26 cellular contexts compared by ENCODE assay signal in genomic region chr4:95513022-95513421, GRCh38. TPM values are rescaled to one million over a fixed set of nuclear protein-coding genes. Genes with fewer than 3 reads are reported as not detected.
"Had no signal": no experiment of that assay in that cellular context is flagged by ENCODE, and none has a peak within 500 bp of the region (broad histone marks: within the 10 kb centered on the region; RNA-seq: fewer than 3 reads in every experiment).

No MANE protein-coding gene starts in this region.

- H3K27me3 ChIP-seq: dorsolateral prefrontal cortex, ovary, sigmoid colon, stomach, thyroid gland had no signal

- H3K36me3 ChIP-seq: lower lobe of right lung, ovary, sigmoid colon, stomach, thyroid gland had no signal

- H3K4me1 ChIP-seq: psoas muscle, sigmoid colon, thyroid gland had no signal

- H3K9me3 ChIP-seq: lower lobe of right lung, ovary, psoas muscle, sigmoid colon, stomach, thyroid gland had no signal

- H3K27ac ChIP-seq: epithelial cell of prostate, lower lobe of right lung, ovary, psoas muscle, sigmoid colon, stomach, thyroid gland had no signal

- DNase-seq: dorsolateral prefrontal cortex; effector CD4-positive, alpha-beta T cell; foreskin fibroblast; hypothalamus; immature natural killer cell; islet precursor cell; kidney glomerular epithelial cell; left colon; left ventricle myocardium superior; lower lobe of right lung; natural killer cell; occipital lobe; ovary; posterior cingulate gyrus; psoas muscle; right cardiac atrium; sigmoid colon; stimulated activated CD4-positive, alpha-beta T cell treated with anti-CD3 and anti-CD28 coated beads, Interleukin-2, amount 100 ng/mL, for 24 hours; stimulated activated CD4-positive, alpha-beta T cell treated with anti-CD3 and anti-CD28 coated beads, Interleukin-4, amount 100 ng/mL, for 24 hours; stimulated activated naive CD4-positive, alpha-beta T cell treated with Interleukin-2 at 50 U/mL for 16 hours; stomach; thyroid gland; trophoblast cell had no signal

- ATAC-seq: esophagus mucosa; left colon; left ventricle myocardium superior; lower lobe of right lung; natural killer cell; psoas muscle; right cardiac atrium; stimulated activated effector memory CD8-positive, alpha-beta T cell treated with anti-CD3 and anti-CD28 coated beads, Interleukin-12 subunit alpha, Interleukin-12 subunit beta, amount 100 ng/mL, for 72 hours had no signal

- H3K4me3 ChIP-seq: dorsolateral prefrontal cortex, lower lobe of right lung, ovary, psoas muscle, sigmoid colon, stomach, thyroid gland had no signal

RNA-seq across cellular contexts. Expression of gene UNC5C, which starts 35.8 kb away (rescaled TPM):
- total RNA-seq: natural killer cell had no signal
- polyA plus RNA-seq: immature natural killer cell had no signal
